In the genomic region with DNA sequence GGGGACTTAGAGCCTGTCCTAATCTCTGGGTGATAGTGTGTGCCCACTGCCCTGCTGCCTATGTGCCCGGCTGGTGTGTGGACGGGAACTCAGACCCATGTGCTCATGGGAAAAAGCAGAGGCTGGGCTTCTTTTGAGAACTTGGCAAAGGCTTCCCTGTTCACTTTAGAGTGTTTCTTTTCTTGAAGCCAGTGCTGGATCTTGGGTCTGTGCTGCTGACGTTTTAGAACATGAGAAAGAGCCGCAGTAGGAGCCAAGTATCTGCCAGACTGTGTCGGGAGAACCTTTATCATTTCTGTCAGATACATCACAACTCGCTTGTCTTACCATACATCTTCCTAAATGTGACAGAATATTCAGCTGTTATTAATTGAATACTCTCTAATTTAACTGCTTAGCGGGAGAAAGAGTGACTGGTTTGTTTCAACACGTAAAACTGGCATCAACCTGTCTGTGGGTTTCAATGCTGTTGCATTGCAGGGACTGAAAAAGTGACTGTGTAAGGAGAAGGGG, we compare ENCODE assay signal across 12 cellular contexts.
A peak's percentile ranks its signal among the peaks of the same experiment; 100 is the strongest.
DNase-seq lines count a peak whose midpoint lies in the region; ATAC-seq, FAIRE-seq and TF ChIP-seq lines count a peak whose summit lies in the region.
"Had no signal": no experiment of that assay in that cellular context is flagged by ENCODE, and none has a peak within 500 bp of the region (broad histone marks: within the 10 kb centered on the region; RNA-seq: fewer than 3 reads in every experiment).

No MANE protein-coding gene starts in this region.

- no peaks in the 10 kb centered on the region for H3K36me3 Mint-ChIP-seq in activated CD4-positive, alpha-beta memory T cell treated with anti-CD3 and anti-CD28 coated beads, Interleukin-2, amount 10 ng/mL, durations not matched to agents 7 days and 5 days (ENCODE audit: low read depth)

- H3K9me3 Mint-ChIP-seq in activated CD4-positive, alpha-beta memory T cell treated with anti-CD3 and anti-CD28 coated beads, Interleukin-2, amount 10 ng/mL, durations not matched to agents 7 days and 5 days, result no peaks in the 10 kb centered on the region

- H3K27ac Mint-ChIP-seq in activated CD4-positive, alpha-beta memory T cell treated with anti-CD3 and anti-CD28 coated beads, Interleukin-2, amount 10 ng/mL, durations not matched to agents 7 days and 5 days, result no peak overlapping the region

- H3K9me3 ChIP-seq in pancreas, result no peaks in the 10 kb centered on the region
- no peaks in the 10 kb centered on the region for H3K9me3 ChIP-seq in aorta (ENCODE audit: control insufficient read depth, low read length)
- H3K9me3 ChIP-seq: neutrophil had no signal

- H3K27me3 Mint-ChIP-seq in activated CD4-positive, alpha-beta memory T cell treated with anti-CD3 and anti-CD28 coated beads, Interleukin-2, amount 10 ng/mL, durations not matched to agents 7 days and 5 days, result no peaks in the 10 kb centered on the region
- H3K27me3 Mint-ChIP-seq: central memory CD8-positive, alpha-beta T cell had no signal

- DNase-seq in Right ventricle myocardium inferior (ENCODE audit: missing footprints) (no peak), cardiac septum (ENCODE audit: low spot score) (no peak), left cardiac atrium (peak; percentile 50), pancreas (peak in 3 of 6 donors; percentile 44 to 50 (median 45)), aorta (peak; percentile 54 to 76)
- no peak for DNase-seq in activated CD4-positive, alpha-beta T cell treated with anti-CD3 and anti-CD28 coated beads for 4 hours
- no peak for DNase-seq in activated CD4-positive, alpha-beta memory T cell treated with anti-CD3 and anti-CD28 coated beads, Interleukin-2, amount 10 ng/mL, durations not matched to agents 7 days and 5 days
- DNase-seq: NCI-H526 treated with DMSO at 0.1 percent for 48 hours had no signal

- CTCF ChIA-PET in activated CD4-positive, alpha-beta memory T cell treated with anti-CD3 and anti-CD28 coated beads, Interleukin-2, amount 10 ng/mL, durations not matched to agents 7 days and 5 days (lab: Charles Lee), result no interaction called here

- 12 to 20% methylated on average over 8 of the region's 8 CpGs for WGBS in pancreas, 2 donors
- 4 to 7% methylated on average over 8 of the region's 8 CpGs for WGBS in aorta, 2 donors

- intact Hi-C loops in Right ventricle myocardium inferior (cut with DNase I) (no loop called here), cardiac septum (cut with DNase I) (loop anchor here (5.0 kb wide), 1 partner anchor 42 kb away; no protein-coding TSS in a partner anchor), left cardiac atrium (cut with DNase I) (no loop called here), pancreas (cut with DNase I) (no loop called here), aorta (cut with DNase I) (loop anchor here (5.0 kb wide), 2 partner anchors 37 to 42 kb away; no protein-coding TSS in a partner anchor)

- H3K4me3 Mint-ChIP-seq in activated CD4-positive, alpha-beta memory T cell treated with anti-CD3 and anti-CD28 coated beads, Interleukin-2, amount 10 ng/mL, durations not matched to agents 7 days and 5 days, result no peak overlapping the region
- H3K4me3 Mint-ChIP-seq: central memory CD8-positive, alpha-beta T cell had no signal

- no peak for TF ChIP-seq CTCF in pancreas (IDR thresholded peaks at IDR 0.05)

- H3K4me1 Mint-ChIP-seq in activated CD4-positive, alpha-beta memory T cell treated with anti-CD3 and anti-CD28 coated beads, Interleukin-2, amount 10 ng/mL, durations not matched to agents 7 days and 5 days, result no peaks in the 10 kb centered on the region
- H3K4me1 Mint-ChIP-seq: central memory CD8-positive, alpha-beta T cell had no signal

- POLR2A ChIA-PET in activated CD4-positive, alpha-beta memory T cell treated with anti-CD3 and anti-CD28 coated beads, Interleukin-2, amount 10 ng/mL, durations not matched to agents 7 days and 5 days (lab: Charles Lee), result no interaction called here

- ATAC-seq in Right ventricle myocardium inferior (peak; percentile 79), left cardiac atrium (peak; percentile 83 to 85), pancreas (peak; percentile 58 to 85 (median 74)), aorta (ENCODE audit: low FRiP score) (peak; percentile 81), HG02610 (IDR thresholded peaks at IDR 0.05; ENCODE audit: unreplicated experiment) (no peak)

- H3K27ac ChIP-seq in pancreas, result peak overlapping the region; percentile 54 to 78 (median 66)
- H3K27ac ChIP-seq in aorta (ENCODE audit: low read depth in 1 of 2, low read length in 2 of 2), result peak overlapping the region in 1 of 2 donors; percentile 81
- H3K27ac ChIP-seq: neutrophil had no signal

- H3K4me3 ChIP-seq in pancreas (peak overlapping the region in 1 of 4 donors; percentile 8), aorta (ENCODE audit: low read length in 2 of 2) (peak overlapping the region; percentile 14 to 57)

- H3K27me3 ChIP-seq in pancreas, result no peaks in the 10 kb centered on the region
- no peaks in the 10 kb centered on the region for H3K27me3 ChIP-seq in aorta (ENCODE audit: control insufficient read depth in 1 of 2, insufficient read depth in 2 of 2, low read length in 1 of 2)
- H3K27me3 ChIP-seq: neutrophil had no signal

- H3K4me1 ChIP-seq in pancreas (peaks cover 36 to 65% (median 58%) of the 10 kb centered on the region in 3 donors), aorta (ENCODE audit: control insufficient read depth in 1 of 2, insufficient read depth in 2 of 2, low read length in 2 of 2) (peaks cover 0 to 4% of the 10 kb centered on the region in 2 donors)

- no peak for FAIRE-seq in pancreas (lab: Jason Lieb, UNC)
- FAIRE-seq: A204.1 had no signal

- H3K36me3 ChIP-seq in pancreas (no peaks in the 10 kb centered on the region), aorta (ENCODE audit: control insufficient read depth in 1 of 2, insufficient read depth in 2 of 2, low read length in 1 of 2) (no peaks in the 10 kb centered on the region)
- H3K36me3 ChIP-seq: neutrophil had no signal

Comparison
In these comparisons a context has a peak if more than half of its experiments do, and no peak if none do; other contexts are left out.
1. DNase-seq: peak in left cardiac atrium (single experiment) and aorta (2 of 2); none in Right ventricle myocardium inferior (single experiment), cardiac septum (single experiment), activated CD4-positive, alpha-beta T cell treated with anti-CD3 and anti-CD28 coated beads for 4 hours (0 of 2) and activated CD4-positive, alpha-beta memory T cell treated with anti-CD3 and anti-CD28 coated beads, Interleukin-2, amount 10 ng/mL, durations not matched to agents 7 days and 5 days (single experiment).
2. intact Hi-C loops: an anchor here in cardiac septum (5.0 kb wide) and aorta (5.0 kb wide); none called in Right ventricle myocardium inferior, left cardiac atrium and pancreas.